In genomic region chr4:11765849-11766453, GRCh38 we compare ENCODE assay signal across 8 cellular contexts.
DNase-seq lines count a peak whose midpoint lies in the region; ATAC-seq and TF ChIP-seq lines count a peak whose summit lies in the region.

No MANE protein-coding gene starts in this region.

- CTCF ChIA-PET in activated naive CD4-positive, alpha-beta T cell treated with anti-CD3 and anti-CD28 coated beads for 36 hours (lab: Charles Lee): interaction anchor here (0.7 to 1.9 kb wide), 5 partner anchors 15 to 872 kb away, joined by 3 to 5 read pairs (median 4); no protein-coding TSS in a partner anchor
- CTCF ChIA-PET in HEK293T (lab: Yijun Ruan, JAX): interaction anchor here (0.6 to 1.0 kb wide), 3 partner anchors 35 to 1230 kb away, joined by 3 read pairs; no protein-coding TSS in a partner anchor

- TF ChIP-seq CTCF in mucosa of descending colon (IDR thresholded peaks at IDR 0.05): peak; percentile 44

- peak; percentile 32 for DNase-seq in activated naive CD4-positive, alpha-beta T cell treated with anti-CD3 and anti-CD28 coated beads for 36 hours
- no peak for DNase-seq in activated naive CD4-positive, alpha-beta T cell treated with Interleukin-2 at 50 U/mL for 16 hours
- DNase-seq in HEK293T (ENCODE audit: extremely low spot score) (peak; percentile 19), NCI-H748 (lab: John Stamatoyannopoulos, UW; ENCODE audit: unreplicated experiment) (peak; percentile 53), dedifferentiated amniotic fluid mesenchymal stem cell (ENCODE audit: extremely low spot score) (peak; percentile 42), mucosa of descending colon (peak in 1 of 3 donors; percentile 63), caudate nucleus (lab: John Stamatoyannopoulos, UW) (no peak)

- H3K27ac ChIP-seq in caudate nucleus (ENCODE audit: low read depth, low read length): no peak overlapping the region

- POLR2A ChIA-PET in HEK293T (lab: Yijun Ruan, JAX): no interaction called here

- H3K36me3 ChIP-seq in mucosa of descending colon (ENCODE audit: low read depth): no peaks in the 10 kb centered on the region

- H3K27ac Mint-ChIP-seq in activated naive CD4-positive, alpha-beta T cell treated with anti-CD3 and anti-CD28 coated beads for 36 hours: no peak overlapping the region

- no peaks in the 10 kb centered on the region for H3K4me1 Mint-ChIP-seq in activated naive CD4-positive, alpha-beta T cell treated with anti-CD3 and anti-CD28 coated beads for 36 hours (ENCODE audit: low read depth)

- H3K27me3 Mint-ChIP-seq in activated naive CD4-positive, alpha-beta T cell treated with anti-CD3 and anti-CD28 coated beads for 36 hours (ENCODE audit: low read depth): peaks cover 6% of the 10 kb centered on the region

- H3K9me3 Mint-ChIP-seq in activated naive CD4-positive, alpha-beta T cell treated with anti-CD3 and anti-CD28 coated beads for 36 hours: no peaks in the 10 kb centered on the region

- ATAC-seq in mucosa of descending colon: peak; percentile 64
- no peak for ATAC-seq in activated CD4-positive, CD25-positive, alpha-beta regulatory T cell treated with anti-CD3 and anti-CD28 coated beads, Interleukin-2, amount 50 U/mL, for 24 hours

- H3K4me3 Mint-ChIP-seq in activated naive CD4-positive, alpha-beta T cell treated with anti-CD3 and anti-CD28 coated beads for 36 hours: no peak overlapping the region

- H3K9me3 ChIP-seq in mucosa of descending colon: no peaks in the 10 kb centered on the region

- H3K4me1 ChIP-seq in mucosa of descending colon (ENCODE audit: low read depth): no peaks in the 10 kb centered on the region

- no peak overlapping the region for H3K4me3 ChIP-seq in mucosa of descending colon

- intact Hi-C loops in activated naive CD4-positive, alpha-beta T cell treated with anti-CD3 and anti-CD28 coated beads for 36 hours (cut with micrococcal nuclease): loop anchor here (1.0 to 2.0 kb wide), 2 partner anchors 867 to 1783 kb away; no protein-coding TSS in a partner anchor
- intact Hi-C loops in mucosa of descending colon (cut with DNase I, micrococcal nuclease): loop anchor here in 1 of 2 donors (10.0 kb wide), 1 partner anchor 869 kb away; no protein-coding TSS in a partner anchor

- H3K36me3 Mint-ChIP-seq in activated naive CD4-positive, alpha-beta T cell treated with anti-CD3 and anti-CD28 coated beads for 36 hours (ENCODE audit: low read depth): no peaks in the 10 kb centered on the region

TF ChIP-seq in HEK293T, 16 proteins besides CTCF, POLR2A, EP300 and RAD21:
- no peak for TF ChIP-seq FOXK2 (IDR thresholded peaks at IDR 0.05)
- TF ChIP-seq HDGF (IDR thresholded peaks at IDR 0.05; ENCODE audit: borderline replicate concordance): no peak
- no peak for TF ChIP-seq ZNF384 (IDR thresholded peaks at IDR 0.05)
- no peak for TF ChIP-seq BHLHE40 (IDR thresholded peaks at IDR 0.05; ENCODE audit: borderline replicate concordance)
- no peak for TF ChIP-seq ELF4 (IDR thresholded peaks at IDR 0.05)
- TF ChIP-seq SP1 (IDR thresholded peaks at IDR 0.05): no peak
- no peak for TF ChIP-seq SUZ12 (IDR thresholded peaks at IDR 0.05)
- TF ChIP-seq PKNOX1 (IDR thresholded peaks at IDR 0.05): no peak
- TF ChIP-seq FOXA1 (IDR thresholded peaks at IDR 0.05): no peak
- TF ChIP-seq CTBP1 (IDR thresholded peaks at IDR 0.05; ENCODE audit: borderline replicate concordance): no peak
- TF ChIP-seq LEF1 (IDR thresholded peaks at IDR 0.05; ENCODE audit: borderline replicate concordance): no peak
- no peak for TF ChIP-seq NFRKB (IDR thresholded peaks at IDR 0.05)
- no peak for TF ChIP-seq TARDBP (IDR thresholded peaks at IDR 0.05)
- TF ChIP-seq FOXM1 (IDR thresholded peaks at IDR 0.05; ENCODE audit: borderline replicate concordance): no peak
- no peak for TF ChIP-seq L3MBTL2 (conservative IDR thresholded peaks at IDR 0.05)
- no peak for TF ChIP-seq ARNT (IDR thresholded peaks at IDR 0.05)

Comparison
In these comparisons a context has a peak if more than half of its experiments do, and no peak if none do; other contexts are left out.
1. DNase-seq: peak in activated naive CD4-positive, alpha-beta T cell treated with anti-CD3 and anti-CD28 coated beads for 36 hours (single experiment), HEK293T (single experiment), NCI-H748 (single experiment) and dedifferentiated amniotic fluid mesenchymal stem cell (single experiment); none in activated naive CD4-positive, alpha-beta T cell treated with Interleukin-2 at 50 U/mL for 16 hours (single experiment) and caudate nucleus (0 of 61).